In the genomic region with DNA sequence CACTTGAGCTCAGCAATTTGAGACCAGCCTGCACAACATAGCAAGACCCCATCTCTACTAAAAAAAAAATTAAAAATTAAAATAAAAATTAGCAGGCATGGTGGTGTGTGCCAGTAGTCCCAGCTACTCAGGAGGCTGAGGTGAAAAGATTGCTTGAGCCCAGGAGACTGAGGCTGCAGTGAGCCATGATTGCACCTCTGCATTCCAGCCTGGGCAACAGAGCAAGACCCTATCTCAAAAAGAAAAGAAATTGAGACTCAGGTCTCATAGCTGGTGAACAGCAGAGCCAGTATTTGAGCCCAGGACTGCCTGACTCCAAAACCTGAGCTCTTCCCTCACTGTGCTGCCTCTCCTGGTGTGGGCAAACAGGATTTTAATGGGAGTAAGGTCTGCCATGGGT, we compare ENCODE assay signal across 1 cellular context.
TF ChIP-seq lines count a peak whose summit lies in the region.

No MANE protein-coding gene starts in this region.

TF ChIP-seq in HepG2, 621 proteins besides CTCF, POLR2A, EP300 and RAD21:
- TF ChIP-seq DMTF1 (CRISPR knock-in tag; IDR thresholded peaks at IDR 0.05) = no peak
- TF ChIP-seq ZNF121 (CRISPR knock-in tag; IDR thresholded peaks at IDR 0.05) = 0 out of 2 replicates have a peak, but pooled peaks have one; percentile 18
- no peak for TF ChIP-seq ZNF549 (CRISPR knock-in tag; IDR thresholded peaks at IDR 0.05)
